Comparison of ENCODE assay signal across 11 cellular contexts in the genomic region with DNA sequence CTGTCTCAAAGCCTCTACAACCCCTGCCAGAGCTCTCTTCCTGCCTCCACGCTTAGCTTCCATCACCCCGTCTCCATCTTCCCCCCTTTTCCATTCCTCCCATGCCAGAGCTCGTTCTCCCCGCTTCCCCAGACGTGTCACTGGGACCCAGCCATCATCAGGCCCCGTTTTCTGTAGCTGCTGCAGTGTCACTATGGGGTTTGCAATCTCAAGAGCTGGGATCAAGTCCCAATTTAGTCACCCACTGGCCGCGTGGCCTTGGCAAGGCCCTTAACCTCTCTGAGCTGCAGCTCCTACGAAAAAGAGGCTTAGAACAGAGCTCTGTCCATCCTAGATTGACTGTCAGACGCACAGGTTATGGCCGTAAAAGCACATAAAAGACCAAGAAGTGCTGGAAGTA. TPM values are rescaled to one million over a fixed set of nuclear protein-coding genes. Genes with fewer than 3 reads are reported as not detected.
DNase-seq lines count a peak whose midpoint lies in the region; TF ChIP-seq lines count a peak whose summit lies in the region.
"Had no signal": no experiment of that assay in that cellular context is flagged by ENCODE, and none has a peak within 500 bp of the region (broad histone marks: within the 10 kb centered on the region; RNA-seq: fewer than 3 reads in every experiment).

No MANE protein-coding gene starts in this region.

- no peaks in the 10 kb centered on the region for H3K9me2 ChIP-seq in neural cell (ENCODE audit: insufficient read depth, low read length)

- H3K79me2 ChIP-seq in neural cell (replicated peaks; ENCODE audit: insufficient read depth, low read length): no peaks in the 10 kb centered on the region

- no peaks in the 10 kb centered on the region for H3K36me3 Mint-ChIP-seq in HFFc6 (ENCODE audit: low read depth)
- H3K36me3 Mint-ChIP-seq: activated naive CD4-positive, alpha-beta T cell treated with anti-CD3 and anti-CD28 coated beads, Interleukin-2, amount 50 U/mL, for 72 hours had no signal

- H3K36me3 ChIP-seq in neural cell (ENCODE audit: insufficient read depth, low read length): no peaks in the 10 kb centered on the region

- peak overlapping the region; percentile 62 for H3K4me3 ChIP-seq in neural cell (ENCODE audit: low read length)

- H3K4me2 ChIP-seq in neural cell (ENCODE audit: low read length): no peak overlapping the region

- DNase-seq in Ammon's horn (ENCODE audit: low spot score) (peak; percentile 25), HFFc6 (no peak), NCI-H1694 (lab: John Stamatoyannopoulos, UW) (no peak), NCI-H1417 (lab: John Stamatoyannopoulos, UW) (no peak), inferior parietal cortex (ENCODE audit: extremely low spot score) (no peak), SHP77 treated with DMSO at 0.1 percent for 48 hours (lab: John Stamatoyannopoulos, UW) (no peak)
- DNase-seq: effector CD8-positive, alpha-beta T cell; stimulated activated CD4-positive, alpha-beta T cell treated with anti-CD3 and anti-CD28 coated beads, Interleukin-15, amount 100 ng/mL, for 24 hours had no signal

- peak overlapping the region; percentile 61; the same call in 1 of the 2 replicates for H3K4me3 Mint-ChIP-seq in HFFc6

- H2AFZ ChIP-seq in neural cell (ENCODE audit: low read depth, low read length): peak overlapping the region; percentile 51

- no peaks in the 10 kb centered on the region for H4K20me1 ChIP-seq in neural cell (ENCODE audit: insufficient read depth)

- no peaks in the 10 kb centered on the region for H3K9me3 Mint-ChIP-seq in HFFc6
- H3K9me3 Mint-ChIP-seq: activated naive CD4-positive, alpha-beta T cell treated with anti-CD3 and anti-CD28 coated beads, Interleukin-2, amount 50 U/mL, for 72 hours had no signal

- H3K4me1 Mint-ChIP-seq in HFFc6 (ENCODE audit: low read depth): peaks cover 7% of the 10 kb centered on the region

- peaks cover 34% of the 10 kb centered on the region for H3K27me3 Mint-ChIP-seq in HFFc6 (ENCODE audit: insufficient read depth)

- TF ChIP-seq RAD21 in neural cell (conservative IDR thresholded peaks at IDR 0.05): no peak

- TF ChIP-seq EP300 in neural cell (conservative IDR thresholded peaks at IDR 0.05; ENCODE audit: poor library complexity, severe bottlenecking): no peak

- H3K27ac ChIP-seq in cingulate gyrus (ENCODE audit: low read depth, low read length): peak overlapping the region; percentile 91
- peak overlapping the region; percentile 52 for H3K27ac ChIP-seq in neural cell (ENCODE audit: low read length)

- H3K27ac Mint-ChIP-seq in HFFc6: no peak overlapping the region
- H3K27ac Mint-ChIP-seq: activated naive CD4-positive, alpha-beta T cell treated with anti-CD3 and anti-CD28 coated beads, Interleukin-2, amount 50 U/mL, for 72 hours had no signal

- no peaks in the 10 kb centered on the region for H3K9me3 ChIP-seq in neural cell (ENCODE audit: low read length)

- no peak for TF ChIP-seq CTCF in HFFc6 (IDR thresholded peaks at IDR 0.05)
- no peak for TF ChIP-seq CTCF in neural cell (IDR thresholded peaks at IDR 0.05; ENCODE audit: poor library complexity, severe bottlenecking)

- H3K9ac ChIP-seq in neural cell (ENCODE audit: low read length): peak overlapping the region; percentile 62

- no peaks in the 10 kb centered on the region for H3K27me3 ChIP-seq in neural cell (ENCODE audit: insufficient read depth, low read depth, low read length)

- no peaks in the 10 kb centered on the region for H3F3A ChIP-seq in neural cell (ENCODE audit: insufficient read depth, low read length, poor library complexity, severe bottlenecking)

TF ChIP-seq in neural cell, 6 proteins besides CTCF, POLR2A, EP300 and RAD21:
- TF ChIP-seq TAF1 (IDR thresholded peaks at IDR 0.05; ENCODE audit: low read depth): no peak
- no peak for TF ChIP-seq POLR2AphosphoS5 (IDR thresholded peaks at IDR 0.05)
- TF ChIP-seq EZH2 (IDR thresholded peaks at IDR 0.05; ENCODE audit: borderline replicate concordance, insufficient read depth, low read length, poor library complexity, severe bottlenecking): no peak
- TF ChIP-seq, protein P1, sequence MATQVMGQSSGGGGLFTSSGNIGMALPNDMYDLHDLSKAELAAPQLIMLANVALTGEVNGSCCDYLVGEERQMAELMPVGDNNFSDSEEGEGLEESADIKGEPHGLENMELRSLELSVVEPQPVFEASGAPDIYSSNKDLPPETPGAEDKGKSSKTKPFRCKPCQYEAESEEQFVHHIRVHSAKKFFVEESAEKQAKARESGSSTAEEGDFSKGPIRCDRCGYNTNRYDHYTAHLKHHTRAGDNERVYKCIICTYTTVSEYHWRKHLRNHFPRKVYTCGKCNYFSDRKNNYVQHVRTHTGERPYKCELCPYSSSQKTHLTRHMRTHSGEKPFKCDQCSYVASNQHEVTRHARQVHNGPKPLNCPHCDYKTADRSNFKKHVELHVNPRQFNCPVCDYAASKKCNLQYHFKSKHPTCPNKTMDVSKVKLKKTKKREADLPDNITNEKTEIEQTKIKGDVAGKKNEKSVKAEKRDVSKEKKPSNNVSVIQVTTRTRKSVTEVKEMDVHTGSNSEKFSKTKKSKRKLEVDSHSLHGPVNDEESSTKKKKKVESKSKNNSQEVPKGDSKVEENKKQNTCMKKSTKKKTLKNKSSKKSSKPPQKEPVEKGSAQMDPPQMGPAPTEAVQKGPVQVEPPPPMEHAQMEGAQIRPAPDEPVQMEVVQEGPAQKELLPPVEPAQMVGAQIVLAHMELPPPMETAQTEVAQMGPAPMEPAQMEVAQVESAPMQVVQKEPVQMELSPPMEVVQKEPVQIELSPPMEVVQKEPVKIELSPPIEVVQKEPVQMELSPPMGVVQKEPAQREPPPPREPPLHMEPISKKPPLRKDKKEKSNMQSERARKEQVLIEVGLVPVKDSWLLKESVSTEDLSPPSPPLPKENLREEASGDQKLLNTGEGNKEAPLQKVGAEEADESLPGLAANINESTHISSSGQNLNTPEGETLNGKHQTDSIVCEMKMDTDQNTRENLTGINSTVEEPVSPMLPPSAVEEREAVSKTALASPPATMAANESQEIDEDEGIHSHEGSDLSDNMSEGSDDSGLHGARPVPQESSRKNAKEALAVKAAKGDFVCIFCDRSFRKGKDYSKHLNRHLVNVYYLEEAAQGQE (IDR thresholded peaks at IDR 0.05; ENCODE audit: borderline replicate concordance): no peak
- no peak for TF ChIP-seq MXI1 (conservative IDR thresholded peaks at IDR 0.05; ENCODE audit: poor library complexity, severe bottlenecking)
- TF ChIP-seq SMC3 (conservative IDR thresholded peaks at IDR 0.05; ENCODE audit: poor library complexity): no peak

RNA-seq across cellular contexts. Expression of a gene that starts 0.9 kb away (rescaled TPM):
- total RNA-seq in HFFc6 (2021; fragmentation: NEBNext Ultra II Directional; extraction: Animal tissue kit (Norgen Biotek cat#: 25700)): 1 to 10 TPM in 4 of 6 experiments, under 1 TPM in 2; 0.24 to 1.1 (median 1.1) TPM
- 4.0 and 5.3 TPM in 2 replicates for polyA plus RNA-seq in neural cell
- polyA minus RNA-seq in neural cell: 6.6 and 11.1 TPM in 2 replicates

RNA-seq across cellular contexts. Expression of a gene that starts 45.9 kb away (rescaled TPM):
- total RNA-seq in HFFc6 (2021; fragmentation: NEBNext Ultra II Directional; extraction: Animal tissue kit (Norgen Biotek cat#: 25700)): not detected
- polyA plus RNA-seq in neural cell: not detected in 2 replicates
- polyA minus RNA-seq in neural cell: not detected in 2 replicates
- total RNA-seq: activated naive CD4-positive, alpha-beta T cell treated with anti-CD3 and anti-CD28 coated beads, Interleukin-2, amount 50 U/mL, for 72 hours had no signal

RNA-seq across cellular contexts. Expression of a gene that starts 57.1 kb away (rescaled TPM):
- not detected for total RNA-seq in HFFc6 (2021; fragmentation: NEBNext Ultra II Directional; extraction: Animal tissue kit (Norgen Biotek cat#: 25700))
- polyA plus RNA-seq in neural cell: not detected in 2 replicates
- not detected in 2 replicates for polyA minus RNA-seq in neural cell
- total RNA-seq: activated naive CD4-positive, alpha-beta T cell treated with anti-CD3 and anti-CD28 coated beads, Interleukin-2, amount 50 U/mL, for 72 hours had no signal
